1 cellular context compared by ENCODE assay signal in genomic region chr7:83984076-83984475, GRCh38.
TF ChIP-seq lines count a peak whose summit lies in the region.

No MANE protein-coding gene starts in this region.

TF ChIP-seq in HCT116, 20 proteins besides CTCF, POLR2A, EP300 and RAD21 (continued from another document):
- no peak for TF ChIP-seq SP1 (IDR thresholded peaks at IDR 0.05; ENCODE audit: low read depth)
- TF ChIP-seq EGR1 (IDR thresholded peaks at IDR 0.05; ENCODE audit: low read depth) = no peak
- TF ChIP-seq EZH2phosphoT487 (IDR thresholded peaks at IDR 0.05; ENCODE audit: borderline replicate concordance) = no peak
- TF ChIP-seq EZH2 (IDR thresholded peaks at IDR 0.05) = no peak
- no peak for TF ChIP-seq SRF (IDR thresholded peaks at IDR 0.05; ENCODE audit: low read depth)
- TF ChIP-seq SIN3A (IDR thresholded peaks at IDR 0.05; ENCODE audit: low read depth) = no peak
- TF ChIP-seq YY1 (IDR thresholded peaks at IDR 0.05; ENCODE audit: extremely low read depth, insufficient replicate concordance, low read depth, low read length) = no peak
- no peak for TF ChIP-seq JUND (IDR thresholded peaks at IDR 0.05)
- TF ChIP-seq CEBPB (IDR thresholded peaks at IDR 0.05; ENCODE audit: low read depth) = no peak
- no peak for TF ChIP-seq ATF3 (IDR thresholded peaks at IDR 0.05)
- no peak for TF ChIP-seq CBX3 (IDR thresholded peaks at IDR 0.05; ENCODE audit: low read depth)
- no peak for TF ChIP-seq ELF1 (IDR thresholded peaks at IDR 0.05; ENCODE audit: borderline replicate concordance, low read depth)
